In genomic region chr1:167221126-167221803, GRCh38 we compare ENCODE assay signal across 1 cellular context.
TF ChIP-seq lines count a peak whose summit lies in the region.

No MANE protein-coding gene starts in this region.

TF ChIP-seq in H1, 55 proteins besides CTCF, POLR2A, EP300 and RAD21 (continued from another document):
- TF ChIP-seq SIN3A (conservative IDR thresholded peaks at IDR 0.05 in 1 of 2, IDR thresholded peaks at IDR 0.05 in 1 of 2; ENCODE audit: low read depth in 1 of 2, low read length in 2 of 2) (no peak), BCL11A (IDR thresholded peaks at IDR 0.05; ENCODE audit: low read depth in 2 of 2, low read length in 2 of 2) (no peak), MAX (IDR thresholded peaks at IDR 0.05) (no peak), YY1 (IDR thresholded peaks at IDR 0.05; ENCODE audit: low read depth, low read length) (no peak), HDAC2 (IDR thresholded peaks at IDR 0.05; ENCODE audit: borderline replicate concordance in 1 of 2, low read depth in 2 of 2, low read length in 2 of 2) (no peak)
